In genomic region chr12:93813972-93814821, GRCh38 we compare ENCODE assay signal across 8 cellular contexts.
DNase-seq lines count a peak whose midpoint lies in the region; ATAC-seq, FAIRE-seq and TF ChIP-seq lines count a peak whose summit lies in the region.

No MANE protein-coding gene starts in this region.

- H3K27me3 ChIP-seq in K562 (ENCODE audit: control insufficient read depth in 2 of 2, insufficient read depth in 2 of 2, low read length in 2 of 2) (no peaks in the 10 kb centered on the region), smooth muscle cell (ENCODE audit: low read depth) (no peaks in the 10 kb centered on the region)

- FAIRE-seq in K562 (lab: Jason Lieb, UNC), result peak; percentile 26

- in situ Hi-C loops in K562 (cut with MboI), result no loop called here

- TF ChIP-seq POLR2A in K562 (conservative IDR thresholded peaks at IDR 0.05), result no peak

- TF ChIP-seq RAD21 in K562 (CRISPR knock-in tag; conservative IDR thresholded peaks at IDR 0.05 in 1 of 2, IDR thresholded peaks at IDR 0.05 in 1 of 2), result no peak

- H3K9ac ChIP-seq in K562 (ENCODE audit: insufficient read depth in 1 of 2, low read depth in 2 of 2, low read length in 2 of 2) (no peak overlapping the region), smooth muscle cell (ENCODE audit: low read depth) (no peak overlapping the region)

- H3K4me2 ChIP-seq in K562 (ENCODE audit: insufficient read depth, low read length) (no peak overlapping the region), smooth muscle cell (peak overlapping the region; percentile 59)

- H3K9me1 ChIP-seq in K562 (ENCODE audit: control insufficient read depth, insufficient read depth, low read length), result no peaks in the 10 kb centered on the region

- no peaks in the 10 kb centered on the region for H3K79me2 ChIP-seq in K562 (ENCODE audit: control insufficient read depth, insufficient read depth, low read length)
- no peaks in the 10 kb centered on the region for H3K79me2 ChIP-seq in smooth muscle cell (ENCODE audit: low read depth)

- H2AFZ ChIP-seq in K562 (ENCODE audit: low read depth, low read length) (no peak overlapping the region), smooth muscle cell (ENCODE audit: low read depth) (no peak overlapping the region)

- DNase-seq in M059J (ENCODE audit: low read depth) (peak; percentile 46), K562 (ENCODE audit: extremely low read depth in 1 of 4, low spot score in 3 of 4) (peak in 3 of 4 experiments; percentile 13 to 40 (median 26)), left colon (peak; percentile 31 to 79), smooth muscle cell (lab: John Stamatoyannopoulos, UW; ENCODE audit: unreplicated experiment) (no peak), NCI-H82 (lab: John Stamatoyannopoulos, UW) (no peak), NCI-H526 treated with DMSO at 0.1 percent for 48 hours (lab: John Stamatoyannopoulos, UW) (no peak), NCI-H2107 (lab: John Stamatoyannopoulos, UW) (no peak)

- no TSS peak for BruUV-seq in K562 (replicated peaks; lab: Mats Ljungman, UMichigan)

- H4K20me1 ChIP-seq in K562 (replicated peaks; ENCODE audit: control insufficient read depth, insufficient read depth, low read length) (no peaks in the 10 kb centered on the region), smooth muscle cell (ENCODE audit: low read depth) (no peaks in the 10 kb centered on the region)

- H3K36me3 ChIP-seq in K562 (ENCODE audit: control insufficient read depth, insufficient read depth, low read length) (peaks cover 5% of the 10 kb centered on the region; the same call in 1 of the 3 replicates), smooth muscle cell (ENCODE audit: low read depth) (no peaks in the 10 kb centered on the region)

- CTCF ChIA-PET in K562 (lab: Yijun Ruan, JAX; ENCODE audit: low intra/inter-chr PET ratio), result no interaction called here

- H3K9me3 ChIP-seq in K562 (replicated peaks; ENCODE audit: control insufficient read depth, insufficient read depth, low read depth, low read length), result no peaks in the 10 kb centered on the region
- no peaks in the 10 kb centered on the region for H3K9me3 ChIP-seq in smooth muscle cell (replicated peaks; ENCODE audit: low read depth)

- H3F3A ChIP-seq in smooth muscle cell (ENCODE audit: low read depth), result peaks cover 4% of the 10 kb centered on the region

- no peak overlapping the region for H3K4me3 ChIP-seq in K562
- H3K4me3 ChIP-seq in smooth muscle cell, result no peak overlapping the region

- ATAC-seq in K562 (peak; percentile 60), left colon (peak; percentile 19), GM21526 (IDR thresholded peaks at IDR 0.05; ENCODE audit: low FRiP score, unreplicated experiment) (no peak)

- WGBS in K562 (ENCODE audit: insufficient coverage, low coverage, missing lambda C conversion rate), result 63% methylated on average over 14 of the region's 14 CpGs
- WGBS in smooth muscle cell (ENCODE audit: low lambda C conversion rate), result 61% methylated on average over 14 of the region's 14 CpGs

- TF ChIP-seq CTCF in K562 (IDR thresholded peaks at IDR 0.05 in 2 of 3, conservative IDR thresholded peaks at IDR 0.05 in 1 of 3; ENCODE audit: insufficient read depth in 2 of 3, low read depth in 1 of 3, low read length in 3 of 3) (no peak), smooth muscle cell (IDR thresholded peaks at IDR 0.05; ENCODE audit: borderline replicate concordance, insufficient read depth, poor library complexity, severe bottlenecking) (no peak)

- intact Hi-C loops in K562 (cut with micrococcal nuclease) (no loop called here), left colon (cut with DNase I, micrococcal nuclease) (no loop called here)

- TF ChIP-seq EP300 in K562 (IDR thresholded peaks at IDR 0.05; ENCODE audit: low read length), result no peak

- H3K4me1 ChIP-seq in K562 (replicated peaks in 1 of 2; ENCODE audit: control insufficient read depth in 2 of 2, insufficient read depth in 2 of 2, low read length in 2 of 2) (peaks cover 8 to 13% of the 10 kb centered on the region in 2 experiments; a peak in 4 of 5 replicates), smooth muscle cell (ENCODE audit: low read depth) (no peaks in the 10 kb centered on the region)

- H3K27ac ChIP-seq in K562 (ENCODE audit: extremely low read depth, low read depth, low read length) (no peak overlapping the region), smooth muscle cell (ENCODE audit: low read depth) (peak overlapping the region; percentile 70)

- POLR2A ChIA-PET in K562 (lab: Yijun Ruan, JAX), result interaction anchor here (0.6 to 1.8 kb wide), 2 partner anchors 11 to 300 kb away, joined by 4 read pairs; no protein-coding TSS in a partner anchor

TF ChIP-seq in K562, 482 proteins besides CTCF, POLR2A, EP300 and RAD21:
- TF ChIP-seq ZNF766 (CRISPR knock-in tag; conservative IDR thresholded peaks at IDR 0.05) (0 out of 2 replicates have a peak, but pooled peaks have one; percentile 49), SNRNP70 (optimal IDR thresholded peaks at IDR 0.05; ENCODE audit: low read depth, low read length) (no peak), CBX3 (IDR thresholded peaks at IDR 0.05; ENCODE audit: borderline replicate concordance in 1 of 2, low read length in 2 of 2) (no peak), CC2D1A (IDR thresholded peaks at IDR 0.05) (no peak), NCOA6 (IDR thresholded peaks at IDR 0.05) (no peak), HLTF (IDR thresholded peaks at IDR 0.05) (no peak), CBFA2T3 (IDR thresholded peaks at IDR 0.05) (0 out of 2 replicates have a peak, but pooled peaks have one; percentile 9), EGR1 (conservative IDR thresholded peaks at IDR 0.05) (peak; percentile 62), HDAC2 (IDR thresholded peaks at IDR 0.05) (no peak), NFIC (IDR thresholded peaks at IDR 0.05) (0 out of 2 replicates have a peak, but pooled peaks have one; percentile 20)
- TF ChIP-seq, protein P1, sequence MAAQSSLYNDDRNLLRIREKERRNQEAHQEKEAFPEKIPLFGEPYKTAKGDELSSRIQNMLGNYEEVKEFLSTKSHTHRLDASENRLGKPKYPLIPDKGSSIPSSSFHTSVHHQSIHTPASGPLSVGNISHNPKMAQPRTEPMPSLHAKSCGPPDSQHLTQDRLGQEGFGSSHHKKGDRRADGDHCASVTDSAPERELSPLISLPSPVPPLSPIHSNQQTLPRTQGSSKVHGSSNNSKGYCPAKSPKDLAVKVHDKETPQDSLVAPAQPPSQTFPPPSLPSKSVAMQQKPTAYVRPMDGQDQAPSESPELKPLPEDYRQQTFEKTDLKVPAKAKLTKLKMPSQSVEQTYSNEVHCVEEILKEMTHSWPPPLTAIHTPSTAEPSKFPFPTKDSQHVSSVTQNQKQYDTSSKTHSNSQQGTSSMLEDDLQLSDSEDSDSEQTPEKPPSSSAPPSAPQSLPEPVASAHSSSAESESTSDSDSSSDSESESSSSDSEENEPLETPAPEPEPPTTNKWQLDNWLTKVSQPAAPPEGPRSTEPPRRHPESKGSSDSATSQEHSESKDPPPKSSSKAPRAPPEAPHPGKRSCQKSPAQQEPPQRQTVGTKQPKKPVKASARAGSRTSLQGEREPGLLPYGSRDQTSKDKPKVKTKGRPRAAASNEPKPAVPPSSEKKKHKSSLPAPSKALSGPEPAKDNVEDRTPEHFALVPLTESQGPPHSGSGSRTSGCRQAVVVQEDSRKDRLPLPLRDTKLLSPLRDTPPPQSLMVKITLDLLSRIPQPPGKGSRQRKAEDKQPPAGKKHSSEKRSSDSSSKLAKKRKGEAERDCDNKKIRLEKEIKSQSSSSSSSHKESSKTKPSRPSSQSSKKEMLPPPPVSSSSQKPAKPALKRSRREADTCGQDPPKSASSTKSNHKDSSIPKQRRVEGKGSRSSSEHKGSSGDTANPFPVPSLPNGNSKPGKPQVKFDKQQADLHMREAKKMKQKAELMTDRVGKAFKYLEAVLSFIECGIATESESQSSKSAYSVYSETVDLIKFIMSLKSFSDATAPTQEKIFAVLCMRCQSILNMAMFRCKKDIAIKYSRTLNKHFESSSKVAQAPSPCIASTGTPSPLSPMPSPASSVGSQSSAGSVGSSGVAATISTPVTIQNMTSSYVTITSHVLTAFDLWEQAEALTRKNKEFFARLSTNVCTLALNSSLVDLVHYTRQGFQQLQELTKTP (IDR thresholded peaks at IDR 0.05; ENCODE audit: low read depth in 1 of 2, partially characterized antibody in 2 of 2), result no peak

Comparison
In these comparisons a context has a peak if more than half of its experiments do, and no peak if none do; other contexts are left out.
1. DNase-seq: peak in M059J (single experiment), K562 (3 of 4) and left colon (2 of 2); none in smooth muscle cell (single experiment), NCI-H82 (single experiment), NCI-H526 treated with DMSO at 0.1 percent for 48 hours (single experiment) and NCI-H2107 (single experiment).